Comparison of ENCODE assay signal across 1 cellular context in genomic region chr19:49812997-49813861, GRCh38.
TF ChIP-seq lines count a peak whose summit lies in the region.

A gene with protein sequence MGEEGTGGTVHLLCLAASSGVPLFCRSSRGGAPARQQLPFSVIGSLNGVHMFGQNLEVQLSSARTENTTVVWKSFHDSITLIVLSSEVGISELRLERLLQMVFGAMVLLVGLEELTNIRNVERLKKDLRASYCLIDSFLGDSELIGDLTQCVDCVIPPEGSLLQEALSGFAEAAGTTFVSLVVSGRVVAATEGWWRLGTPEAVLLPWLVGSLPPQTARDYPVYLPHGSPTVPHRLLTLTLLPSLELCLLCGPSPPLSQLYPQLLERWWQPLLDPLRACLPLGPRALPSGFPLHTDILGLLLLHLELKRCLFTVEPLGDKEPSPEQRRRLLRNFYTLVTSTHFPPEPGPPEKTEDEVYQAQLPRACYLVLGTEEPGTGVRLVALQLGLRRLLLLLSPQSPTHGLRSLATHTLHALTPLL (minus strand): TSS chr19:49813292. CDS start chr19:49813106, 186 bp downstream.

TF ChIP-seq in HepG2, 621 proteins besides CTCF, POLR2A, EP300 and RAD21 (continued from another document and continues in another):
- TF ChIP-seq, protein P1, sequence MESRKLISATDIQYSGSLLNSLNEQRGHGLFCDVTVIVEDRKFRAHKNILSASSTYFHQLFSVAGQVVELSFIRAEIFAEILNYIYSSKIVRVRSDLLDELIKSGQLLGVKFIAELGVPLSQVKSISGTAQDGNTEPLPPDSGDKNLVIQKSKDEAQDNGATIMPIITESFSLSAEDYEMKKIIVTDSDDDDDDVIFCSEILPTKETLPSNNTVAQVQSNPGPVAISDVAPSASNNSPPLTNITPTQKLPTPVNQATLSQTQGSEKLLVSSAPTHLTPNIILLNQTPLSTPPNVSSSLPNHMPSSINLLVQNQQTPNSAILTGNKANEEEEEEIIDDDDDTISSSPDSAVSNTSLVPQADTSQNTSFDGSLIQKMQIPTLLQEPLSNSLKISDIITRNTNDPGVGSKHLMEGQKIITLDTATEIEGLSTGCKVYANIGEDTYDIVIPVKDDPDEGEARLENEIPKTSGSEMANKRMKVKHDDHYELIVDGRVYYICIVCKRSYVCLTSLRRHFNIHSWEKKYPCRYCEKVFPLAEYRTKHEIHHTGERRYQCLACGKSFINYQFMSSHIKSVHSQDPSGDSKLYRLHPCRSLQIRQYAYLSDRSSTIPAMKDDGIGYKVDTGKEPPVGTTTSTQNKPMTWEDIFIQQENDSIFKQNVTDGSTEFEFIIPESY (CRISPR knock-in tag; IDR thresholded peaks at IDR 0.05), result peak; percentile 37; the same call in 1 of the 2 replicates
- TF ChIP-seq HDAC6 (IDR thresholded peaks at IDR 0.05; ENCODE audit: low read depth, low read length), result no peak
- no peak for TF ChIP-seq ARNTL (CRISPR knock-in tag; IDR thresholded peaks at IDR 0.05)
- no peak for TF ChIP-seq ZSCAN21 (CRISPR knock-in tag; IDR thresholded peaks at IDR 0.05; ENCODE audit: borderline replicate concordance)
- TF ChIP-seq ZNF766 (CRISPR knock-in tag; IDR thresholded peaks at IDR 0.05; ENCODE audit: borderline replicate concordance), result no peak
- no peak for TF ChIP-seq MED13 (CRISPR knock-in tag; IDR thresholded peaks at IDR 0.05)
- no peak for TF ChIP-seq XBP1 (CRISPR knock-in tag; IDR thresholded peaks at IDR 0.05)
- TF ChIP-seq KDM5B (CRISPR knock-in tag; IDR thresholded peaks at IDR 0.05; ENCODE audit: borderline replicate concordance), result no peak
- TF ChIP-seq ZNF580 (CRISPR knock-in tag; IDR thresholded peaks at IDR 0.05; ENCODE audit: borderline replicate concordance, low read depth), result no peak
- TF ChIP-seq ZNF792 (CRISPR knock-in tag; IDR thresholded peaks at IDR 0.05), result no peak
- no peak for TF ChIP-seq MZF1 (CRISPR knock-in tag; IDR thresholded peaks at IDR 0.05; ENCODE audit: borderline replicate concordance)
- TF ChIP-seq, protein P2, sequence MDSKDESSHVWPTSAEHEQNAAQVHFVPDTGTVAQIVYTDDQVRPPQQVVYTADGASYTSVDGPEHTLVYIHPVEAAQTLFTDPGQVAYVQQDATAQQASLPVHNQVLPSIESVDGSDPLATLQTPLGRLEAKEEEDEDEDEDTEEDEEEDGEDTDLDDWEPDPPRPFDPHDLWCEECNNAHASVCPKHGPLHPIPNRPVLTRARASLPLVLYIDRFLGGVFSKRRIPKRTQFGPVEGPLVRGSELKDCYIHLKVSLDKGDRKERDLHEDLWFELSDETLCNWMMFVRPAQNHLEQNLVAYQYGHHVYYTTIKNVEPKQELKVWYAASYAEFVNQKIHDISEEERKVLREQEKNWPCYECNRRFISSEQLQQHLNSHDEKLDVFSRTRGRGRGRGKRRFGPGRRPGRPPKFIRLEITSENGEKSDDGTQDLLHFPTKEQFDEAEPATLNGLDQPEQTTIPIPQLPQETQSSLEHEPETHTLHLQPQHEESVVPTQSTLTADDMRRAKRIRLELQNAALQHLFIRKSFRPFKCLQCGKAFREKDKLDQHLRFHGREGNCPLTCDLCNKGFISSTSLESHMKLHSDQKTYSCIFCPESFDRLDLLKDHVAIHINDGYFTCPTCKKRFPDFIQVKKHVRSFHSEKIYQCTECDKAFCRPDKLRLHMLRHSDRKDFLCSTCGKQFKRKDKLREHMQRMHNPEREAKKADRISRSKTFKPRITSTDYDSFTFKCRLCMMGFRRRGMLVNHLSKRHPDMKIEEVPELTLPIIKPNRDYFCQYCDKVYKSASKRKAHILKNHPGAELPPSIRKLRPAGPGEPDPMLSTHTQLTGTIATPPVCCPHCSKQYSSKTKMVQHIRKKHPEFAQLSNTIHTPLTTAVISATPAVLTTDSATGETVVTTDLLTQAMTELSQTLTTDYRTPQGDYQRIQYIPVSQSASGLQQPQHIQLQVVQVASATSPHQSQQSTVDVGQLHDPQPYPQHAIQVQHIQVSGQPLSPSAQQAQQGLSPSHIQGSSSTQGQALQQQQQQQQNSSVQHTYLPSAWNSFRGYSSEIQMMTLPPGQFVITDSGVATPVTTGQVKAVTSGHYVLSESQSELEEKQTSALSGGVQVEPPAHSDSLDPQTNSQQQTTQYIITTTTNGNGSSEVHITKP (CRISPR knock-in tag; IDR thresholded peaks at IDR 0.05; ENCODE audit: low read depth), result 0 out of 2 replicates have a peak, but pooled peaks have one; percentile 62
- no peak for TF ChIP-seq MBD4 (IDR thresholded peaks at IDR 0.05; ENCODE audit: borderline replicate concordance, low read length)
- TF ChIP-seq, protein P3, sequence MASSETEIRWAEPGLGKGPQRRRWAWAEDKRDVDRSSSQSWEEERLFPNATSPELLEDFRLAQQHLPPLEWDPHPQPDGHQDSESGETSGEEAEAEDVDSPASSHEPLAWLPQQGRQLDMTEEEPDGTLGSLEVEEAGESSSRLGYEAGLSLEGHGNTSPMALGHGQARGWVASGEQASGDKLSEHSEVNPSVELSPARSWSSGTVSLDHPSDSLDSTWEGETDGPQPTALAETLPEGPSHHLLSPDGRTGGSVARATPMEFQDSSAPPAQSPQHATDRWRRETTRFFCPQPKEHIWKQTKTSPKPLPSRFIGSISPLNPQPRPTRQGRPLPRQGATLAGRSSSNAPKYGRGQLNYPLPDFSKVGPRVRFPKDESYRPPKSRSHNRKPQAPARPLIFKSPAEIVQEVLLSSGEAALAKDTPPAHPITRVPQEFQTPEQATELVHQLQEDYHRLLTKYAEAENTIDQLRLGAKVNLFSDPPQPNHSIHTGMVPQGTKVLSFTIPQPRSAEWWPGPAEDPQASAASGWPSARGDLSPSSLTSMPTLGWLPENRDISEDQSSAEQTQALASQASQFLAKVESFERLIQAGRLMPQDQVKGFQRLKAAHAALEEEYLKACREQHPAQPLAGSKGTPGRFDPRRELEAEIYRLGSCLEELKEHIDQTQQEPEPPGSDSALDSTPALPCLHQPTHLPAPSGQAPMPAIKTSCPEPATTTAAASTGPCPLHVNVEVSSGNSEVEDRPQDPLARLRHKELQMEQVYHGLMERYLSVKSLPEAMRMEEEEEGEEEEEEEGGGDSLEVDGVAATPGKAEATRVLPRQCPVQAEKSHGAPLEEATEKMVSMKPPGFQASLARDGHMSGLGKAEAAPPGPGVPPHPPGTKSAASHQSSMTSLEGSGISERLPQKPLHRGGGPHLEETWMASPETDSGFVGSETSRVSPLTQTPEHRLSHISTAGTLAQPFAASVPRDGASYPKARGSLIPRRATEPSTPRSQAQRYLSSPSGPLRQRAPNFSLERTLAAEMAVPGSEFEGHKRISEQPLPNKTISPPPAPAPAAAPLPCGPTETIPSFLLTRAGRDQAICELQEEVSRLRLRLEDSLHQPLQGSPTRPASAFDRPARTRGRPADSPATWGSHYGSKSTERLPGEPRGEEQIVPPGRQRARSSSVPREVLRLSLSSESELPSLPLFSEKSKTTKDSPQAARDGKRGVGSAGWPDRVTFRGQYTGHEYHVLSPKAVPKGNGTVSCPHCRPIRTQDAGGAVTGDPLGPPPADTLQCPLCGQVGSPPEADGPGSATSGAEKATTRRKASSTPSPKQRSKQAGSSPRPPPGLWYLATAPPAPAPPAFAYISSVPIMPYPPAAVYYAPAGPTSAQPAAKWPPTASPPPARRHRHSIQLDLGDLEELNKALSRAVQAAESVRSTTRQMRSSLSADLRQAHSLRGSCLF (CRISPR knock-in tag; IDR thresholded peaks at IDR 0.05; ENCODE audit: borderline replicate concordance), result no peak
- no peak for TF ChIP-seq ZSCAN25 (CRISPR knock-in tag; IDR thresholded peaks at IDR 0.05)
- TF ChIP-seq ZNF780A (CRISPR knock-in tag; IDR thresholded peaks at IDR 0.05), result no peak
- TF ChIP-seq NFIB (CRISPR knock-in tag; IDR thresholded peaks at IDR 0.05; ENCODE audit: borderline replicate concordance), result no peak
- TF ChIP-seq RNF219 (CRISPR knock-in tag; IDR thresholded peaks at IDR 0.05), result no peak
- no peak for TF ChIP-seq ZNF501 (CRISPR knock-in tag; IDR thresholded peaks at IDR 0.05)
- TF ChIP-seq TSC22D2 (CRISPR knock-in tag; IDR thresholded peaks at IDR 0.05; ENCODE audit: borderline replicate concordance), result no peak
- no peak for TF ChIP-seq YEATS2 (CRISPR knock-in tag; IDR thresholded peaks at IDR 0.05; ENCODE audit: borderline replicate concordance)
- no peak for TF ChIP-seq ARNT (IDR thresholded peaks at IDR 0.05)
- TF ChIP-seq, protein P4, sequence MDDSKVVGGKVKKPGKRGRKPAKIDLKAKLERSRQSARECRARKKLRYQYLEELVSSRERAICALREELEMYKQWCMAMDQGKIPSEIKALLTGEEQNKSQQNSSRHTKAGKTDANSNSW (CRISPR knock-in tag; IDR thresholded peaks at IDR 0.05; ENCODE audit: borderline replicate concordance), result no peak
- peak; percentile 54 for TF ChIP-seq RFX1 (IDR thresholded peaks at IDR 0.05)
- no peak for TF ChIP-seq HNRNPLL (IDR thresholded peaks at IDR 0.05; ENCODE audit: low read depth, low read length, poor library complexity, severe bottlenecking)
- peak; percentile 51; the same call in 1 of the 2 replicates for TF ChIP-seq HOXA3 (CRISPR knock-in tag; IDR thresholded peaks at IDR 0.05)
- no peak for TF ChIP-seq DNMT3B (CRISPR knock-in tag; conservative IDR thresholded peaks at IDR 0.05)
- no peak for TF ChIP-seq KDM2A (CRISPR knock-in tag; IDR thresholded peaks at IDR 0.05; ENCODE audit: borderline replicate concordance, low read depth)
- peak; percentile 92 for TF ChIP-seq YY1 (IDR thresholded peaks at IDR 0.05; ENCODE audit: insufficient read depth, insufficient replicate concordance, low read depth, low read length)
- TF ChIP-seq CENPX (CRISPR knock-in tag; IDR thresholded peaks at IDR 0.05), result no peak
- no peak for TF ChIP-seq RAD51 (IDR thresholded peaks at IDR 0.05; ENCODE audit: borderline replicate concordance)
- TF ChIP-seq ARHGAP35 (CRISPR knock-in tag; IDR thresholded peaks at IDR 0.05; ENCODE audit: borderline replicate concordance), result no peak
- no peak for TF ChIP-seq ZC3H13 (CRISPR knock-in tag; IDR thresholded peaks at IDR 0.05)
- TF ChIP-seq ZNF547 (CRISPR knock-in tag; IDR thresholded peaks at IDR 0.05), result no peak
- TF ChIP-seq RFX3 (CRISPR knock-in tag; IDR thresholded peaks at IDR 0.05), result peak; percentile 61
- TF ChIP-seq, protein P5, sequence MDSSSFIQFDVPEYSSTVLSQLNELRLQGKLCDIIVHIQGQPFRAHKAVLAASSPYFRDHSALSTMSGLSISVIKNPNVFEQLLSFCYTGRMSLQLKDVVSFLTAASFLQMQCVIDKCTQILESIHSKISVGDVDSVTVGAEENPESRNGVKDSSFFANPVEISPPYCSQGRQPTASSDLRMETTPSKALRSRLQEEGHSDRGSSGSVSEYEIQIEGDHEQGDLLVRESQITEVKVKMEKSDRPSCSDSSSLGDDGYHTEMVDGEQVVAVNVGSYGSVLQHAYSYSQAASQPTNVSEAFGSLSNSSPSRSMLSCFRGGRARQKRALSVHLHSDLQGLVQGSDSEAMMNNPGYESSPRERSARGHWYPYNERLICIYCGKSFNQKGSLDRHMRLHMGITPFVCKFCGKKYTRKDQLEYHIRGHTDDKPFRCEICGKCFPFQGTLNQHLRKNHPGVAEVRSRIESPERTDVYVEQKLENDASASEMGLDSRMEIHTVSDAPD (CRISPR knock-in tag; IDR thresholded peaks at IDR 0.05), result no peak
- TF ChIP-seq, protein P6, sequence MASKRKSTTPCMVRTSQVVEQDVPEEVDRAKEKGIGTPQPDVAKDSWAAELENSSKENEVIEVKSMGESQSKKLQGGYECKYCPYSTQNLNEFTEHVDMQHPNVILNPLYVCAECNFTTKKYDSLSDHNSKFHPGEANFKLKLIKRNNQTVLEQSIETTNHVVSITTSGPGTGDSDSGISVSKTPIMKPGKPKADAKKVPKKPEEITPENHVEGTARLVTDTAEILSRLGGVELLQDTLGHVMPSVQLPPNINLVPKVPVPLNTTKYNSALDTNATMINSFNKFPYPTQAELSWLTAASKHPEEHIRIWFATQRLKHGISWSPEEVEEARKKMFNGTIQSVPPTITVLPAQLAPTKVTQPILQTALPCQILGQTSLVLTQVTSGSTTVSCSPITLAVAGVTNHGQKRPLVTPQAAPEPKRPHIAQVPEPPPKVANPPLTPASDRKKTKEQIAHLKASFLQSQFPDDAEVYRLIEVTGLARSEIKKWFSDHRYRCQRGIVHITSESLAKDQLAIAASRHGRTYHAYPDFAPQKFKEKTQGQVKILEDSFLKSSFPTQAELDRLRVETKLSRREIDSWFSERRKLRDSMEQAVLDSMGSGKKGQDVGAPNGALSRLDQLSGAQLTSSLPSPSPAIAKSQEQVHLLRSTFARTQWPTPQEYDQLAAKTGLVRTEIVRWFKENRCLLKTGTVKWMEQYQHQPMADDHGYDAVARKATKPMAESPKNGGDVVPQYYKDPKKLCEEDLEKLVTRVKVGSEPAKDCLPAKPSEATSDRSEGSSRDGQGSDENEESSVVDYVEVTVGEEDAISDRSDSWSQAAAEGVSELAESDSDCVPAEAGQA (IDR thresholded peaks at IDR 0.05; ENCODE audit: low read depth), result 0 out of 2 replicates have a peak, but pooled peaks have one; percentile 54
- TF ChIP-seq, protein P6 (CRISPR knock-in tag; IDR thresholded peaks at IDR 0.05; ENCODE audit: borderline replicate concordance), result no peak
- TF ChIP-seq SOX13 (IDR thresholded peaks at IDR 0.05), result no peak
- no peak for TF ChIP-seq SOX13 (CRISPR knock-in tag; conservative IDR thresholded peaks at IDR 0.05 in 1 of 2, IDR thresholded peaks at IDR 0.05 in 1 of 2)
